ENCODE assay signal across 22 cellular contexts in genomic region chrX:100883654-100884053, GRCh38. TPM values are rescaled to one million over a fixed set of nuclear protein-coding genes. Genes with fewer than 3 reads are reported as not detected.
DNase-seq lines count a peak whose midpoint lies in the region; ATAC-seq and TF ChIP-seq lines count a peak whose summit lies in the region.
"Had no signal": no experiment of that assay in that cellular context is flagged by ENCODE, and none has a peak within 500 bp of the region (broad histone marks: within the 10 kb centered on the region; RNA-seq: fewer than 3 reads in every experiment).

No MANE protein-coding gene starts in this region.

- H3K27ac Mint-ChIP-seq in T-cell, result no peak overlapping the region
- H3K27ac Mint-ChIP-seq: B cell; CD4-positive, alpha-beta T cell had no signal

- H3K36me3 ChIP-seq in mesendoderm (ENCODE audit: control insufficient read depth, insufficient read depth, low read length), result no peaks in the 10 kb centered on the region

- no CpG with 5 or more reads among the region's 4 CpGs for WGBS in mesendoderm (ENCODE audit: extremely low coverage, insufficient coverage, low lambda C conversion rate)

- CTCF ChIA-PET in T-cell (lab: Charles Lee), result no interaction called here

- H4K8ac ChIP-seq in mesendoderm (ENCODE audit: low read depth, low read length), result no peak overlapping the region

- no peak overlapping the region for H3K18ac ChIP-seq in mesendoderm (ENCODE audit: low read length)

- H3K23ac ChIP-seq in mesendoderm (ENCODE audit: low read length), result no peak overlapping the region

- H3K27me3 ChIP-seq in mesendoderm (ENCODE audit: insufficient read depth, low read length, poor library complexity), result no peaks in the 10 kb centered on the region

- no peak overlapping the region for H3K56ac ChIP-seq in mesendoderm (ENCODE audit: low read length)

- H3K4me3 ChIP-seq in GM12865 (ENCODE audit: low read depth, low read length) (no peak overlapping the region), mesendoderm (ENCODE audit: low read length) (no peak overlapping the region)
- H3K4me3 ChIP-seq: GM12878, SK-N-MC had no signal

- no peak overlapping the region for H3K4ac ChIP-seq in mesendoderm (ENCODE audit: low read depth, low read length)

- H3K27ac ChIP-seq in VCaP (peak overlapping the region; percentile 52), mesendoderm (ENCODE audit: low read depth, low read length) (no peak overlapping the region)
- H3K27ac ChIP-seq: SK-N-MC had no signal

- peaks cover 3 to 10% (median 6%) of the 10 kb centered on the region in 3 donors for H3K4me1 Mint-ChIP-seq in T-cell
- H3K4me1 Mint-ChIP-seq: B cell had no signal

- no peak overlapping the region for H3K4me2 ChIP-seq in mesendoderm (ENCODE audit: low read length)

- no peak overlapping the region for H2BK15ac ChIP-seq in mesendoderm (replicated peaks; ENCODE audit: low read depth)

- no peaks in the 10 kb centered on the region for H3K79me1 ChIP-seq in mesendoderm (ENCODE audit: low read length)

- TF ChIP-seq CTCF in GM12865 (IDR thresholded peaks at IDR 0.05; ENCODE audit: insufficient read depth, low read depth, low read length, missing control alignments), result no peak
- no peak for TF ChIP-seq CTCF in VCaP (conservative IDR thresholded peaks at IDR 0.05)

- DNase-seq in DMS53 (lab: John Stamatoyannopoulos, UW), result peak; percentile 61
- peak; percentile 35 for DNase-seq in GM12865 (ENCODE audit: low read depth)
- DNase-seq in mesendoderm, result peak; percentile 29
- DNase-seq in stimulated activated CD4-positive, alpha-beta T cell treated with anti-CD3 and anti-CD28 coated beads, Interleukin-2, amount 100 ng/mL, for 24 hours, result no peak
- DNase-seq in T-cell, result no peak
- DNase-seq in NOMO-1 treated with DMSO at 0.1 percent for 48 hours (lab: John Stamatoyannopoulos, UW; ENCODE audit: unreplicated experiment), result no peak
- DNase-seq: Calu3; CD4-positive, alpha-beta T cell; DMS79; GOT3; KG1; NCI-H1436; NCI-H2107; NCI-H526 treated with DMSO at 0.1 percent for 48 hours; Right ventricle myocardium superior; T-helper 1 cell had no signal

- H2BK5ac ChIP-seq in mesendoderm (ENCODE audit: low read length), result no peak overlapping the region

- no peak overlapping the region for H2AK5ac ChIP-seq in mesendoderm (ENCODE audit: low read length)

- no peaks in the 10 kb centered on the region for H3K36me3 Mint-ChIP-seq in T-cell

- peaks cover 0 to 21% of the 10 kb centered on the region in 2 donors for H3K27me3 Mint-ChIP-seq in T-cell
- H3K27me3 Mint-ChIP-seq: B cell had no signal

- H3K4me1 ChIP-seq in mesendoderm (ENCODE audit: control insufficient read depth, low read depth, low read length), result no peaks in the 10 kb centered on the region

- ATAC-seq in T-cell (replicated peaks in 1 of 4), result no peak
- ATAC-seq: GM12878 had no signal

- no peaks in the 10 kb centered on the region for H3K79me2 ChIP-seq in mesendoderm (ENCODE audit: control insufficient read depth, insufficient read depth, low read length)

- POLR2A ChIA-PET in T-cell (lab: Charles Lee), result no interaction called here

- no peak overlapping the region for H3K9ac ChIP-seq in mesendoderm (ENCODE audit: low read length)

- no peak overlapping the region for H3K4me3 Mint-ChIP-seq in T-cell
- H3K4me3 Mint-ChIP-seq: B cell; CD4-positive, alpha-beta T cell had no signal

- H3K9me3 Mint-ChIP-seq in T-cell, result no peaks in the 10 kb centered on the region
- H3K9me3 Mint-ChIP-seq: CD4-positive, alpha-beta T cell had no signal

- H2BK120ac ChIP-seq in mesendoderm (ENCODE audit: low read depth, low read length), result no peak overlapping the region

- H4K5ac ChIP-seq in mesendoderm (ENCODE audit: low read length), result no peak overlapping the region

RNA-seq across cellular contexts. Expression of gene NOX1, which starts 9.5 kb away (rescaled TPM):
- polyA plus RNA-seq in mesendoderm (2013, experiment 1 of 2), result not detected
- polyA plus RNA-seq in mesendoderm (2013, experiment 2 of 2), result not detected
- total RNA-seq in T-cell, result not detected
- total RNA-seq: B cell, Calu3, G401, GM12878, Right ventricle myocardium superior had no signal
- polyA plus RNA-seq: AG04450 had no signal

RNA-seq across cellular contexts. Expression of gene XKRX, which starts 45.1 kb away (rescaled TPM):
- 0.32 TPM for polyA plus RNA-seq in mesendoderm (2013, experiment 1 of 2)
- polyA plus RNA-seq in mesendoderm (2013, experiment 2 of 2), result 0.34 TPM
- 1 to 10 TPM in 4 of 5 donors, under 1 TPM in 1; 0.53 to 4.8 (median 1.8) TPM for total RNA-seq in T-cell
- total RNA-seq: G401, Right ventricle myocardium superior had no signal

Comparison
In these comparisons a context has a peak if more than half of its experiments do, and no peak if none do; other contexts are left out.
1. DNase-seq: peak in DMS53 (single experiment), GM12865 (single experiment) and mesendoderm (single experiment); none in stimulated activated CD4-positive, alpha-beta T cell treated with anti-CD3 and anti-CD28 coated beads, Interleukin-2, amount 100 ng/mL, for 24 hours (0 of 2), T-cell (0 of 34) and NOMO-1 treated with DMSO at 0.1 percent for 48 hours (single experiment).